In the genomic region with DNA sequence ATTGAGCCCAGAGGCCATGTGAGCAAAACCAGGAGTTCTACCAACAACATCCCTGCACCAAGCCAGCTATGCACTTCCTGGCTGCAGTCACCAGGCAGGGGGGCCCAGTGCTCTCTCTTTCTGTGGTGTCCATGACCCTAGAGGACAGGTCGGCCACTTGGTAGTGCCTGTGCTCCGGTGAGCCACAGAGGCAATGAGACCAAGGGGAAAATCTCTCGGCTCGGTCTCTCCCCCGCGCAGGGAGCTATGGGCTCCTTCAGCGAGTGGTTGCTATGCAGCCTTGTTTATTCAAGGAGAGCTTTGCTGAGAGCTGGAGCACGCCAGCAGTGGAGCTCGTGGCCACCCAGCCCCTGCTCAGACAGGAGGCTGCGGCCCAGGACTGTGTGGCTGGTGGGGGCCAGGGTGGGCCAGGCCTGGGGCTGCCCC, we compare ENCODE assay signal across 10 cellular contexts. TPM values are rescaled to one million over a fixed set of nuclear protein-coding genes. Genes with fewer than 3 reads are reported as not detected.
DNase-seq lines count a peak whose midpoint lies in the region; ATAC-seq and TF ChIP-seq lines count a peak whose summit lies in the region.
"Had no signal": no experiment of that assay in that cellular context is flagged by ENCODE, and none has a peak within 500 bp of the region (broad histone marks: within the 10 kb centered on the region; RNA-seq: fewer than 3 reads in every experiment).

TSS of gene TOGARAM2 (plus strand) at position 283 of the 426 bp plus-strand sequence. CDS start 13,537 bp downstream, outside the sequence.

- no peak for TF ChIP-seq CTCF in brain (conservative IDR thresholded peaks at IDR 0.05)
- TF ChIP-seq CTCF in suprapubic skin (IDR thresholded peaks at IDR 0.05) = no peak
- TF ChIP-seq CTCF in H9 (conservative IDR thresholded peaks at IDR 0.05) = no peak

- no peaks in the 10 kb centered on the region for H3K36me3 ChIP-seq in suprapubic skin

- H2BK120ac ChIP-seq in H9 (ENCODE audit: low read depth, low read length, poor library complexity, severe bottlenecking) = no peak within 1 kb of the TSS

- H3K14ac ChIP-seq in H9 (ENCODE audit: insufficient read depth, low read length) = no peak within 1 kb of the TSS

- H3K4me2 ChIP-seq in H9 (ENCODE audit: insufficient read depth, insufficient read length, low read length) = no peak within 1 kb of the TSS

- WGBS in suprapubic skin = 38% methylated on average over 7 of the region's 10 CpGs
- WGBS in H9 (ENCODE audit: extremely low coverage, insufficient read length, low lambda C conversion rate) = no CpG with 5 or more reads among the region's 10 CpGs

- no peak within 1 kb of the TSS for H2BK5ac ChIP-seq in H9 (ENCODE audit: insufficient read length, low read length)

- H4K20me1 ChIP-seq in H9 (ENCODE audit: control insufficient read depth, insufficient read depth, insufficient read length) = no peaks in the 10 kb centered on the region

- H3K9ac ChIP-seq in H9 (ENCODE audit: extremely low read depth, insufficient read length, low read length) = no peak within 1 kb of the TSS

- H3K4me1 Mint-ChIP-seq in brain (peaks cover 9% of the 10 kb centered on the region), H9 (peaks cover 4 to 5% of the 10 kb centered on the region in 2 experiments; a peak in 3 of 4 replicates)

- no peaks in the 10 kb centered on the region for H3K79me1 ChIP-seq in H9 (ENCODE audit: insufficient read depth, low read depth, low read length, poor library complexity, severe bottlenecking)

- H3K9me3 ChIP-seq in suprapubic skin (no peaks in the 10 kb centered on the region), H9 (ENCODE audit: control insufficient read depth, low read depth, low read length) (no peaks in the 10 kb centered on the region)

- H3K23ac ChIP-seq in H9 (ENCODE audit: insufficient read length, low read depth, low read length) = no peak within 1 kb of the TSS

- H3K27ac ChIP-seq in suprapubic skin (peak within 1 kb of the TSS; percentile 73), H9 (ENCODE audit: insufficient read length, low read depth, low read length) (no peak within 1 kb of the TSS)

- no peak within 1 kb of the TSS for H3K56ac ChIP-seq in H9 (ENCODE audit: insufficient read length, low read depth, low read length)

- no peak within 1 kb of the TSS for H3T11ph ChIP-seq in H9 (ENCODE audit: low read length)

- H3K23me2 ChIP-seq in H9 (ENCODE audit: insufficient read length, low read depth, low read length, poor library complexity, severe bottlenecking) = no peaks in the 10 kb centered on the region

- H3K4ac ChIP-seq in H9 (ENCODE audit: low read depth, low read length) = no peak within 1 kb of the TSS

- no peaks in the 10 kb centered on the region for H3K36me3 Mint-ChIP-seq in brain
- H3K36me3 Mint-ChIP-seq in H9 (ENCODE audit: insufficient read depth in 1 of 3, low read depth in 3 of 3) = no peaks in the 10 kb centered on the region

- DNase-seq in NCI-H748 (lab: John Stamatoyannopoulos, UW; ENCODE audit: unreplicated experiment) (peak; percentile 27), NCI-H748 treated with DMSO at 0.1 percent for 48 hours (lab: John Stamatoyannopoulos, UW) (no peak), left kidney (ENCODE audit: low read depth, low spot score) (peak; percentile 95), suprapubic skin (ENCODE audit: low spot score in 2 of 2) (no peak), H9 (no peak)
- DNase-seq in effector CD8-positive, alpha-beta T cell (lab: John Stamatoyannopoulos, UW) = no peak
- DNase-seq: ACHN, HFFc6 had no signal

- H3K4me3 Mint-ChIP-seq in brain (peak within 1 kb of the TSS in 1 of 5 experiments; percentile 54), H9 (no peak within 1 kb of the TSS)
- H3K4me3 Mint-ChIP-seq: HFFc6 had no signal

- no peak within 1 kb of the TSS for H3K18ac ChIP-seq in H9 (ENCODE audit: insufficient read length, low read depth, low read length)

- H4K5ac ChIP-seq in H9 (ENCODE audit: insufficient read length, low read depth, low read length) = no peak within 1 kb of the TSS

- H3K9me3 Mint-ChIP-seq in brain (peaks cover 0 to 3% (median 0%) of the 10 kb centered on the region in 5 experiments), H9 (no peaks in the 10 kb centered on the region)
- H3K9me3 Mint-ChIP-seq: HFFc6 had no signal

- no peak for TF ChIP-seq EP300 in suprapubic skin (IDR thresholded peaks at IDR 0.05)

- ATAC-seq in GM18861 (IDR thresholded peaks at IDR 0.05; ENCODE audit: unreplicated experiment) = no peak

- H3K4me3 ChIP-seq in suprapubic skin = no peak within 1 kb of the TSS

- no peak within 1 kb of the TSS for H4K8ac ChIP-seq in H9 (replicated peaks; ENCODE audit: insufficient read length, low read depth, low read length)

- H3K27me3 Mint-ChIP-seq in brain (peaks cover 5% of the 10 kb centered on the region), H9 (ENCODE audit: low read depth) (no peaks in the 10 kb centered on the region; the same call in 1 of the 2 replicates)

- no peak within 1 kb of the TSS for H2BK20ac ChIP-seq in H9 (ENCODE audit: low read depth, low read length, poor library complexity, severe bottlenecking)

- H3K27me3 ChIP-seq in suprapubic skin = no peaks in the 10 kb centered on the region
- no peaks in the 10 kb centered on the region for H3K27me3 ChIP-seq in H9 (ENCODE audit: insufficient read depth, low read length)

- H2BK15ac ChIP-seq in H9 (ENCODE audit: low read depth, low read length) = no peak within 1 kb of the TSS

- H2BK12ac ChIP-seq in H9 (ENCODE audit: insufficient read length, low read depth, low read length) = no peak within 1 kb of the TSS

- TF ChIP-seq POLR2A in suprapubic skin (IDR thresholded peaks at IDR 0.05) = no peak

- H3K4me1 ChIP-seq in suprapubic skin = peaks cover 35% of the 10 kb centered on the region
- H3K4me1 ChIP-seq in H9 (ENCODE audit: insufficient read depth, low read length) = no peaks in the 10 kb centered on the region

- H3K27ac Mint-ChIP-seq in brain (peak within 1 kb of the TSS in 3 of 5 experiments; percentile 34 to 72 (median 40)), H9 (no peak within 1 kb of the TSS)
- H3K27ac Mint-ChIP-seq: HFFc6 had no signal

- H2AK5ac ChIP-seq in H9 (ENCODE audit: insufficient read length, low read length) = no peak within 1 kb of the TSS

- H3K79me2 ChIP-seq in H9 (ENCODE audit: insufficient read depth, low read length) = no peaks in the 10 kb centered on the region

- H4K91ac ChIP-seq in H9 (ENCODE audit: insufficient read length, low read depth, low read length) = no peak within 1 kb of the TSS

- H2AFZ ChIP-seq in H9 (ENCODE audit: low read length) = no peak within 1 kb of the TSS

RNA-seq across cellular contexts. Expression of gene TOGARAM2, which starts in this region (rescaled TPM):
- 0.71 TPM for polyA plus RNA-seq in brain (ENCODE audit: insufficient read depth, low read depth, low replicate concordance)
- 1 to 10 TPM in 2 of 4 donors, under 1 TPM in 2; 0.08 to 4.9 (median 1.4) TPM for total RNA-seq in suprapubic skin
- 0.18 and 0.83 TPM in 2 replicates for total RNA-seq in H9 (2021)
- total RNA-seq: HFFc6 had no signal

Comparison
In these comparisons a context has a peak if more than half of its experiments do, and no peak if none do; other contexts are left out.
1. DNase-seq: peak in NCI-H748 (single experiment) and left kidney (single experiment); none in NCI-H748 treated with DMSO at 0.1 percent for 48 hours (single experiment), suprapubic skin (0 of 2), H9 (single experiment) and effector CD8-positive, alpha-beta T cell (single experiment).
2. H3K27ac Mint-ChIP-seq: peak in brain (3 of 5); none in H9 (0 of 3).